ENCODE assay signal across 9 cellular contexts in the genomic region with DNA sequence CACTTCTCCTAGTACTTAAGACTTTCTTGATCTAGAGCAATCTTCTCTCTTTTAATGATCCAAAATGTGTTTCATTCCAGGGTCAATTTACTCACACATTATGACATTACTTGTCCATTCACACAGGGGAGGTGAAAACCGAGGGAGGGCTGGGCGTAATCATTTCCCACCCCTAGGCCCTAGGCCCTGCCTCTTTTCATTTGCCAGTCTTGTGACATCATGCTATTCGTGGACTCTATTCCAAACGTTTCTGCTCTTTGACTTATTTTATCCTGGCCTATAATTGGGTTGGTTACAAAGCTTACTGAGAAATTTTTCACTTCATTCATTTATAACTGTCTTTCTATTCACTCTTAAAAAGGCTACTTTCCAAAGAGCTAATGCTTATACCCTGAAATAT. TPM values are rescaled to one million over a fixed set of nuclear protein-coding genes. Genes with fewer than 3 reads are reported as not detected.
DNase-seq lines count a peak whose midpoint lies in the region; ATAC-seq, FAIRE-seq and TF ChIP-seq lines count a peak whose summit lies in the region.
"Had no signal": no experiment of that assay in that cellular context is flagged by ENCODE, and none has a peak within 500 bp of the region (broad histone marks: within the 10 kb centered on the region; RNA-seq: fewer than 3 reads in every experiment).

No MANE protein-coding gene starts in this region.

- no peak for ATAC-seq in activated T-cell treated with anti-CD3 and anti-CD28 coated beads, Interleukin-2, amount 50 U/mL, for 4 hours
- no peak for ATAC-seq in pancreas

- H3K27ac ChIP-seq in subcutaneous abdominal adipose tissue (ENCODE audit: low read depth, low read length) (peak overlapping the region; percentile 96), pancreas (no peak overlapping the region), thyroid gland (no peak overlapping the region)

- TF ChIP-seq POLR2A in thyroid gland (IDR thresholded peaks at IDR 0.05): no peak

- no peaks in the 10 kb centered on the region for H3K9me3 ChIP-seq in subcutaneous abdominal adipose tissue (ENCODE audit: control insufficient read depth in 5 of 5, low read length in 5 of 5)
- no peaks in the 10 kb centered on the region for H3K9me3 ChIP-seq in pancreas
- H3K9me3 ChIP-seq in thyroid gland: no peaks in the 10 kb centered on the region

- peak overlapping the region in 2 of 5 donors; percentile 79 to 97 for H3K4me3 ChIP-seq in subcutaneous abdominal adipose tissue (ENCODE audit: low read depth in 1 of 5, low read length in 5 of 5)
- peak overlapping the region in 1 of 4 donors; percentile 72 for H3K4me3 ChIP-seq in pancreas
- no peak overlapping the region for H3K4me3 ChIP-seq in thyroid gland (replicated peaks in 1 of 3)

- 41 to 44% methylated on average over 4 of the region's 4 CpGs for WGBS in pancreas, 2 donors
- WGBS in thyroid gland, 2 donors: 56 to 60% methylated on average over 4 of the region's 4 CpGs

- no peak for FAIRE-seq in pancreas (lab: Jason Lieb, UNC)
- FAIRE-seq: colon had no signal

- no peak for TF ChIP-seq CTCF in endothelial cell (IDR thresholded peaks at IDR 0.05; ENCODE audit: unreplicated experiment)
- no peak for TF ChIP-seq CTCF in pancreas (IDR thresholded peaks at IDR 0.05)
- TF ChIP-seq CTCF in thyroid gland (IDR thresholded peaks at IDR 0.05): no peak

- peaks cover 50% of the 10 kb centered on the region for H3K4me1 Mint-ChIP-seq in activated T-cell treated with anti-CD3 and anti-CD28 coated beads, Interleukin-2, amount 50 U/mL, for 4 hours (ENCODE audit: low read depth)
- peaks cover 46% of the 10 kb centered on the region for H3K4me1 Mint-ChIP-seq in endothelial cell (ENCODE audit: unreplicated experiment)

- intact Hi-C loops in pancreas (cut with DNase I): loop anchor here in 1 of 3 donors (10.0 kb wide), 1 partner anchor 131 kb away; no protein-coding TSS in a partner anchor
- intact Hi-C loops in thyroid gland (cut with DNase I): no loop called here

- H3K9me3 Mint-ChIP-seq in activated T-cell treated with anti-CD3 and anti-CD28 coated beads, Interleukin-2, amount 50 U/mL, for 4 hours: no peaks in the 10 kb centered on the region
- H3K9me3 Mint-ChIP-seq in endothelial cell (ENCODE audit: unreplicated experiment): no peaks in the 10 kb centered on the region

- no peak for DNase-seq in activated T-cell treated with anti-CD3 and anti-CD28 coated beads, Interleukin-2, amount 50 U/mL, for 4 hours
- DNase-seq in activated T-cell treated with anti-CD3 and anti-CD28 coated beads, Interleukin-2, amount 50 U/mL, for 1 hour: no peak
- DNase-seq in SKM-1 (lab: John Stamatoyannopoulos, UW; ENCODE audit: unreplicated experiment): peak; percentile 88
- no peak for DNase-seq in endothelial cell (ENCODE audit: low spot score)
- no peak for DNase-seq in NCI-H187 (lab: John Stamatoyannopoulos, UW)
- no peak for DNase-seq in pancreas
- DNase-seq in thyroid gland: no peak

- H3K27me3 Mint-ChIP-seq in activated T-cell treated with anti-CD3 and anti-CD28 coated beads, Interleukin-2, amount 50 U/mL, for 4 hours (ENCODE audit: low read depth): no peaks in the 10 kb centered on the region
- H3K27me3 Mint-ChIP-seq in endothelial cell (ENCODE audit: unreplicated experiment): peaks cover 9% of the 10 kb centered on the region

- peak overlapping the region; percentile 85 for H3K27ac Mint-ChIP-seq in endothelial cell (ENCODE audit: unreplicated experiment)

- H3K36me3 ChIP-seq in subcutaneous abdominal adipose tissue (ENCODE audit: control insufficient read depth in 5 of 5, insufficient read depth in 5 of 5, low read length in 5 of 5) (peaks cover 4 to 13% (median 8%) of the 10 kb centered on the region in 5 donors), pancreas (peaks cover 0 to 4% (median 0%) of the 10 kb centered on the region in 3 donors), thyroid gland (peaks cover 0 to 7% of the 10 kb centered on the region in 2 donors)

- H3K4me3 Mint-ChIP-seq in activated T-cell treated with anti-CD3 and anti-CD28 coated beads, Interleukin-2, amount 50 U/mL, for 4 hours: peak overlapping the region; percentile 96
- H3K4me3 Mint-ChIP-seq in endothelial cell (ENCODE audit: unreplicated experiment): peak overlapping the region; percentile 73

- no peaks in the 10 kb centered on the region for H3K27me3 ChIP-seq in subcutaneous abdominal adipose tissue (ENCODE audit: control insufficient read depth in 5 of 5, insufficient read depth in 4 of 5, low read length in 5 of 5)
- H3K27me3 ChIP-seq in pancreas: no peaks in the 10 kb centered on the region
- no peaks in the 10 kb centered on the region for H3K27me3 ChIP-seq in thyroid gland

- H3K9ac ChIP-seq in subcutaneous abdominal adipose tissue (ENCODE audit: low read length in 5 of 5): peak overlapping the region in 3 of 5 donors; percentile 93 to 100 (median 98)

- peaks cover 9 to 60% (median 54%) of the 10 kb centered on the region in 5 donors for H3K4me1 ChIP-seq in subcutaneous abdominal adipose tissue (ENCODE audit: control insufficient read depth in 5 of 5, insufficient read depth in 5 of 5, low read length in 5 of 5)
- H3K4me1 ChIP-seq in pancreas: peaks cover 13 to 30% (median 15%) of the 10 kb centered on the region in 3 donors
- H3K4me1 ChIP-seq in thyroid gland: peaks cover 21 to 34% of the 10 kb centered on the region in 2 donors

- peaks cover 27% of the 10 kb centered on the region for H3K36me3 Mint-ChIP-seq in activated T-cell treated with anti-CD3 and anti-CD28 coated beads, Interleukin-2, amount 50 U/mL, for 4 hours (ENCODE audit: insufficient read depth)
- H3K36me3 Mint-ChIP-seq in endothelial cell (ENCODE audit: low read depth, unreplicated experiment): peaks cover 33% of the 10 kb centered on the region

RNA-seq across cellular contexts. Expression of a gene that starts 2.4 kb away (rescaled TPM):
- total RNA-seq in activated T-cell treated with anti-CD3 and anti-CD28 coated beads, Interleukin-2, amount 50 U/mL, for 4 hours: 10 to 100 TPM; 38.7 to 44.7 (median 41.4) TPM
- total RNA-seq in endothelial cell (ENCODE audit: unreplicated experiment) (47.3 TPM), pancreas (10 to 100 TPM; 12.0 to 22.1 (median 15.0) TPM), thyroid gland (10 to 100 TPM; 28.1 to 32.5 (median 31.6) TPM)
- polyA plus RNA-seq in pancreas: 10 to 100 TPM in 1 of 2 donors, 1 to 10 TPM in 1; 5.7 to 11.7 TPM

RNA-seq across cellular contexts. Expression of a gene that starts 54.7 kb away (rescaled TPM):
- total RNA-seq in activated T-cell treated with anti-CD3 and anti-CD28 coated beads, Interleukin-2, amount 50 U/mL, for 4 hours: 10 to 100 TPM; 31.7 to 35.9 (median 34.6) TPM
- total RNA-seq in endothelial cell (ENCODE audit: unreplicated experiment) (32.5 TPM), pancreas (10 to 100 TPM; 13.0 to 25.6 (median 17.0) TPM), thyroid gland (10 to 100 TPM; 41.3 to 50.5 (median 44.8) TPM)
- polyA plus RNA-seq in pancreas: 10 to 100 TPM; 12.1 to 21.9 TPM
